28 cellular contexts compared by ENCODE assay signal in genomic region chr17:4134756-4135155, GRCh38. TPM values are rescaled to one million over a fixed set of nuclear protein-coding genes. Genes with fewer than 3 reads are reported as not detected.
DNase-seq lines count a peak whose midpoint lies in the region; ATAC-seq and FAIRE-seq lines count a peak whose summit lies in the region.
"Had no signal": no experiment of that assay in that cellular context is flagged by ENCODE, and none has a peak within 500 bp of the region (broad histone marks: within the 10 kb centered on the region; RNA-seq: fewer than 3 reads in every experiment).

No MANE protein-coding gene starts in this region.

- H3K4me3 Mint-ChIP-seq in activated T-cell treated with anti-CD3 and anti-CD28 coated beads, Interleukin-2, amount 50 U/mL, for 24 hours, result no peak overlapping the region
- H3K4me3 Mint-ChIP-seq in T-helper 17 cell, result peak overlapping the region; percentile 70
- H3K4me3 Mint-ChIP-seq: memory B cell; T-helper 1 cell treated with Interleukin-12 subunit alpha and Interleukin-12 subunit beta and Interleukin-4 antibody, amounts not matched to agents 30 μg/mL and 1 μg/mL, for 36 hours had no signal

- peaks cover 6 to 7% of the 10 kb centered on the region in 2 donors for H3K36me3 ChIP-seq in small intestine (ENCODE audit: control insufficient read depth in 2 of 2, insufficient read depth in 2 of 2, low read length in 2 of 2)
- H3K36me3 ChIP-seq in SJCRH30, result no peaks in the 10 kb centered on the region
- H3K36me3 ChIP-seq: brain microvascular endothelial cell, uterus had no signal

- H3K4me3 ChIP-seq in small intestine (ENCODE audit: low read depth in 1 of 2, low read length in 2 of 2) (no peak overlapping the region), SJCRH30 (no peak overlapping the region)
- H3K4me3 ChIP-seq: esophagus muscularis mucosa, HAP-1, skin epidermis, uterus had no signal

- H3K27me3 ChIP-seq in small intestine (ENCODE audit: control insufficient read depth in 2 of 2, insufficient read depth in 2 of 2, low read length in 2 of 2) (no peaks in the 10 kb centered on the region), SJCRH30 (no peaks in the 10 kb centered on the region)
- H3K27me3 ChIP-seq: brain microvascular endothelial cell, esophagus muscularis mucosa, uterus had no signal

- no peak for DNase-seq in activated T-cell treated with anti-CD3 and anti-CD28 coated beads, Interleukin-2, amount 50 U/mL, for 24 hours
- no peak for DNase-seq in activated T-cell treated with anti-CD3 and anti-CD28 coated beads, Interleukin-2, amount 50 U/mL, for 1 hour
- DNase-seq in T-helper 17 cell (no peak), glomerular visceral epithelial cell (ENCODE audit: extremely low spot score) (peak; percentile 62), small intestine (peak; percentile 79), NCI-H69 (lab: John Stamatoyannopoulos, UW) (no peak), SJCRH30 (no peak)
- DNase-seq: activated CD4-positive, alpha-beta T cell treated with anti-CD3 and anti-CD28 coated beads, Interleukin-2, amount 50 U/mL, for 1 hour; brain microvascular endothelial cell; effector memory CD4-positive, alpha-beta T cell; foreskin melanocyte; Karpas-422; MV-4-11; NCI-H1694; NCI-H2171; NCI-H526; nucleus accumbens; stimulated activated CD4-positive, alpha-beta T cell treated with anti-CD3 and anti-CD28 coated beads, Interleukin-2, amount 100 ng/mL, for 24 hours; uterus had no signal

- peaks cover 43% of the 10 kb centered on the region for H3K36me3 Mint-ChIP-seq in activated T-cell treated with anti-CD3 and anti-CD28 coated beads, Interleukin-2, amount 50 U/mL, for 24 hours (ENCODE audit: low read depth)
- peaks cover 7% of the 10 kb centered on the region for H3K36me3 Mint-ChIP-seq in T-helper 17 cell (ENCODE audit: low read depth)

- no peak for ATAC-seq in T-helper 17 cell
- no peak for ATAC-seq in HG02852 (IDR thresholded peaks at IDR 0.05; ENCODE audit: unreplicated experiment)

- peaks cover 62% of the 10 kb centered on the region for H3K4me1 Mint-ChIP-seq in activated T-cell treated with anti-CD3 and anti-CD28 coated beads, Interleukin-2, amount 50 U/mL, for 24 hours (ENCODE audit: low read depth)
- peaks cover 50% of the 10 kb centered on the region for H3K4me1 Mint-ChIP-seq in T-helper 17 cell

- H3K27me3 Mint-ChIP-seq in activated T-cell treated with anti-CD3 and anti-CD28 coated beads, Interleukin-2, amount 50 U/mL, for 24 hours, result no peaks in the 10 kb centered on the region
- H3K27me3 Mint-ChIP-seq in T-helper 17 cell, result no peaks in the 10 kb centered on the region
- H3K27me3 Mint-ChIP-seq: memory B cell had no signal

- no peaks in the 10 kb centered on the region for H3K9me3 Mint-ChIP-seq in activated T-cell treated with anti-CD3 and anti-CD28 coated beads, Interleukin-2, amount 50 U/mL, for 24 hours
- H3K9me3 Mint-ChIP-seq: activated T-helper 2 cell treated with anti-CD3 and anti-CD28 coated beads, Interferon-gamma antibody, Interleukin-2, Interleukin-4, amounts not matched to agents 10 μg/mL and 5 μg/mL and 100 μg/mL, durations not matched to agents 14 hours and 24 hours and 36 hours; memory B cell; T-helper 1 cell treated with Interleukin-12 subunit alpha and Interleukin-12 subunit beta and Interleukin-4 antibody, amounts not matched to agents 30 μg/mL and 1 μg/mL, for 36 hours had no signal

- WGBS in small intestine, 3 donors, result 33 to 51% (median 43%) methylated on average over 4 of the region's 4 CpGs

- H3K4me1 ChIP-seq in small intestine (ENCODE audit: control insufficient read depth in 2 of 2, insufficient read depth in 1 of 2, low read depth in 1 of 2, low read length in 1 of 2) (peaks cover 12 to 14% of the 10 kb centered on the region in 2 donors), SJCRH30 (no peaks in the 10 kb centered on the region)
- H3K4me1 ChIP-seq: HAP-1, uterus had no signal

- H3K9me3 ChIP-seq in T-helper 17 cell (ENCODE audit: control insufficient read depth, low read length, poor library complexity, severe bottlenecking) (no peaks in the 10 kb centered on the region), small intestine (ENCODE audit: control insufficient read depth, low read depth) (no peaks in the 10 kb centered on the region), SJCRH30 (replicated peaks) (no peaks in the 10 kb centered on the region)
- H3K9me3 ChIP-seq: esophagus muscularis mucosa, HAP-1, uterus had no signal

- H3K27ac ChIP-seq in small intestine (ENCODE audit: low read depth in 1 of 2, low read length in 1 of 2), result peak overlapping the region; percentile 17 to 62
- no peak overlapping the region for H3K27ac ChIP-seq in SJCRH30
- H3K27ac ChIP-seq: brain microvascular endothelial cell, HL-60, skin epidermis, uterus had no signal

- FAIRE-seq in small intestine (lab: Jason Lieb, UNC), result no peak
- FAIRE-seq: A204.1 had no signal

- H3K27ac Mint-ChIP-seq in activated T-cell treated with anti-CD3 and anti-CD28 coated beads, Interleukin-2, amount 50 U/mL, for 24 hours, result peak overlapping the region; percentile 63
- H3K27ac Mint-ChIP-seq in T-helper 17 cell, result peak overlapping the region; percentile 89
- H3K27ac Mint-ChIP-seq: activated T-helper 2 cell treated with anti-CD3 and anti-CD28 coated beads, Interferon-gamma antibody, Interleukin-2, Interleukin-4, amounts not matched to agents 10 μg/mL and 5 μg/mL and 100 μg/mL, durations not matched to agents 14 hours and 24 hours and 36 hours; memory B cell; T-helper 1 cell treated with Interleukin-12 subunit alpha and Interleukin-12 subunit beta and Interleukin-4 antibody, amounts not matched to agents 30 μg/mL and 1 μg/mL, for 36 hours had no signal

RNA-seq across cellular contexts. Expression of gene ZZEF1, which starts 8.1 kb away (rescaled TPM):
- total RNA-seq in T-helper 17 cell, result 100 to 1,000 TPM; 117 to 123 TPM
- polyA plus RNA-seq in small intestine, result 10 to 100 TPM; 22.4 to 37.3 (median 31.0) TPM
- 13.2 and 17.4 TPM in 2 replicates for total RNA-seq in SJCRH30 (2014; rRNA removed; shearing (Covaris generic))

RNA-seq across cellular contexts. Expression of gene CYB5D2, which starts 8.2 kb away (rescaled TPM):
- total RNA-seq in T-helper 17 cell, result 1 to 10 TPM; 7.8 to 8.2 TPM
- 10 to 100 TPM; 18.1 to 34.0 (median 33.0) TPM for polyA plus RNA-seq in small intestine
- 3.0 and 3.2 TPM in 2 replicates for total RNA-seq in SJCRH30 (2014; rRNA removed; shearing (Covaris generic))

Comparison
In these comparisons a context has a peak if more than half of its experiments do, and no peak if none do; other contexts are left out.
1. DNase-seq: peak in glomerular visceral epithelial cell (single experiment) and small intestine (single experiment); none in activated T-cell treated with anti-CD3 and anti-CD28 coated beads, Interleukin-2, amount 50 U/mL, for 24 hours (single experiment), activated T-cell treated with anti-CD3 and anti-CD28 coated beads, Interleukin-2, amount 50 U/mL, for 1 hour (single experiment), T-helper 17 cell (0 of 3), NCI-H69 (single experiment) and SJCRH30 (0 of 2).